ENCODE assay signal across 31 cellular contexts in genomic region chr9:36877239-36877638, GRCh38.
DNase-seq lines count a peak whose midpoint lies in the region; ATAC-seq, FAIRE-seq and TF ChIP-seq lines count a peak whose summit lies in the region.
"Had no signal": no experiment of that assay in that cellular context is flagged by ENCODE, and none has a peak within 500 bp of the region (broad histone marks: within the 10 kb centered on the region; RNA-seq: fewer than 3 reads in every experiment).

No MANE protein-coding gene starts in this region.

- peak; percentile 84 for FAIRE-seq in GM19239 (lab: Jason Lieb, UNC)
- FAIRE-seq: H1 had no signal

- H3K4me3 Mint-ChIP-seq in memory B cell: peak overlapping the region; percentile 52
- H3K4me3 Mint-ChIP-seq in activated CD8-positive, alpha-beta T cell treated with anti-CD3 and anti-CD28 coated beads for 36 hours: no peak overlapping the region
- no peak overlapping the region for H3K4me3 Mint-ChIP-seq in endodermal cell
- H3K4me3 Mint-ChIP-seq: activated CD4-positive, alpha-beta T cell treated with anti-CD3 and anti-CD28 coated beads, Interleukin-2, amount 10 ng/mL, durations not matched to agents 7 days and 5 days; activated naive CD8-positive, alpha-beta T cell treated with anti-CD3 and anti-CD28 coated beads, Interleukin-2, amount 50 U/mL, for 24 hours; activated T-cell treated with anti-CD3 and anti-CD28 coated beads, Interleukin-2, amount 50 U/mL, for 4 hours; stimulated activated naive CD8-positive, alpha-beta T cell treated with anti-CD3 and anti-CD28 coated beads, Interleukin-15, Interleukin-2, amounts not matched to agents 100 ng/mL and 50 ng/mL, for 24 hours; T-helper 2 cell treated with Interferon-gamma antibody and Interleukin-4, amounts not matched to agents 5 μg/mL and 100 μg/mL, for 36 hours had no signal

- H4K20me1 ChIP-seq in OCI-LY1 (ENCODE audit: insufficient read depth, low read length): no peaks in the 10 kb centered on the region

- H3K9ac ChIP-seq in OCI-LY1 (ENCODE audit: low read length) (no peak overlapping the region), endodermal cell (ENCODE audit: extremely low read depth, low read length, poor library complexity, severe bottlenecking) (no peak overlapping the region)

- H3K36me3 ChIP-seq in OCI-LY1 (ENCODE audit: insufficient read depth, low read length): peaks cover 68% of the 10 kb centered on the region; the same call in 1 of the 2 replicates
- no peaks in the 10 kb centered on the region for H3K36me3 ChIP-seq in endodermal cell (ENCODE audit: control insufficient read depth, insufficient read depth, low read length)
- H3K36me3 ChIP-seq: esophagus muscularis mucosa, thoracic aorta, uterus had no signal

- H3K4me1 ChIP-seq in OCI-LY1 (ENCODE audit: insufficient read depth, low read length, severe bottlenecking): peaks cover 34% of the 10 kb centered on the region
- H3K4me1 ChIP-seq in endodermal cell (ENCODE audit: control insufficient read depth, insufficient read depth, low read length): no peaks in the 10 kb centered on the region
- H3K4me1 ChIP-seq: Caco-2, esophagus muscularis mucosa, uterus had no signal

- H3K27ac ChIP-seq in OCI-LY1 (ENCODE audit: low read depth, low read length, poor library complexity, severe bottlenecking) (peak overlapping the region; percentile 51), endodermal cell (ENCODE audit: low read depth, low read length) (no peak overlapping the region)
- H3K27ac ChIP-seq: esophagus muscularis mucosa, RWPE1, thoracic aorta, uterus, WERI-Rb-1 had no signal

- peak overlapping the region; percentile 87 for H3K27ac Mint-ChIP-seq in memory B cell
- H3K27ac Mint-ChIP-seq in activated CD8-positive, alpha-beta T cell treated with anti-CD3 and anti-CD28 coated beads for 36 hours: no peak overlapping the region
- H3K27ac Mint-ChIP-seq in endodermal cell: no peak overlapping the region
- H3K27ac Mint-ChIP-seq: activated CD4-positive, alpha-beta T cell treated with anti-CD3 and anti-CD28 coated beads, Interleukin-2, amount 10 ng/mL, durations not matched to agents 7 days and 5 days; activated naive CD8-positive, alpha-beta T cell treated with anti-CD3 and anti-CD28 coated beads, Interleukin-2, amount 50 U/mL, for 24 hours; stimulated activated naive CD8-positive, alpha-beta T cell treated with anti-CD3 and anti-CD28 coated beads, Interleukin-15, Interleukin-2, amounts not matched to agents 100 ng/mL and 50 ng/mL, for 24 hours; T-helper 2 cell treated with Interferon-gamma antibody and Interleukin-4, amounts not matched to agents 5 μg/mL and 100 μg/mL, for 36 hours had no signal

- peak; percentile 53 for ATAC-seq in memory B cell (ENCODE audit: low read depth)
- no peak for ATAC-seq in activated CD8-positive, alpha-beta T cell treated with anti-CD3 and anti-CD28 coated beads for 36 hours
- ATAC-seq: activated naive CD8-positive, alpha-beta T cell treated with anti-CD3 and anti-CD28 coated beads, Interleukin-2, amount 50 U/mL, for 24 hours; activated T-cell treated with anti-CD3 and anti-CD28 coated beads, Interleukin-2, amount 50 U/mL, for 4 hours; left cardiac atrium had no signal

- no peak overlapping the region for H2AFZ ChIP-seq in OCI-LY1 (ENCODE audit: low read length)

- POLR2A ChIA-PET in activated CD8-positive, alpha-beta T cell treated with anti-CD3 and anti-CD28 coated beads for 36 hours (lab: Charles Lee): no interaction called here

- no peak overlapping the region; the same call in 1 of the 2 replicates for H3K4me2 ChIP-seq in OCI-LY1 (ENCODE audit: low read length)

- H3K79me2 ChIP-seq in OCI-LY1 (ENCODE audit: insufficient read depth, low read length): no peaks in the 10 kb centered on the region

- intact Hi-C loops in activated CD8-positive, alpha-beta T cell treated with anti-CD3 and anti-CD28 coated beads for 36 hours (cut with micrococcal nuclease): no loop called here

- CTCF ChIA-PET in activated CD8-positive, alpha-beta T cell treated with anti-CD3 and anti-CD28 coated beads for 36 hours (lab: Charles Lee): interaction anchor here (1.0 kb wide), 1 partner anchor 12 kb away, joined by 3 read pairs; no protein-coding TSS in a partner anchor

- DNase-seq in GM12865 (ENCODE audit: low read depth) (peak; percentile 57), GM19239 (ENCODE audit: insufficient read length, low spot score) (no peak), memory B cell (ENCODE audit: low spot score in 2 of 2) (no peak), endodermal cell (no peak), NCI-H510A treated with DMSO at 0.1 percent for 48 hours (lab: John Stamatoyannopoulos, UW) (no peak)
- no peak for DNase-seq in activated CD8-positive, alpha-beta T cell treated with anti-CD3 and anti-CD28 coated beads for 36 hours
- DNase-seq in stimulated activated naive CD4-positive, alpha-beta T cell (lab: John Stamatoyannopoulos, UW): no peak
- DNase-seq: activated CD4-positive, alpha-beta T cell treated with anti-CD3 and anti-CD28 coated beads, Interleukin-2, amount 10 ng/mL, durations not matched to agents 7 days and 5 days; activated gamma-delta T cell treated with Interleukin-2 at 50 U/mL for 16 hours; activated naive CD8-positive, alpha-beta T cell treated with anti-CD3 and anti-CD28 coated beads, Interleukin-2, amount 50 U/mL, for 24 hours; activated T-cell treated with anti-CD3 and anti-CD28 coated beads, Interleukin-2, amount 50 U/mL, for 4 hours; C1 segment of cervical spinal cord; Caco-2; central memory CD4-positive, alpha-beta T cell; foreskin melanocyte; IMR-90; left cardiac atrium; mesendoderm; NCI-H2029 treated with DMSO at 0.1 percent for 48 hours; NCI-H2227 treated with DMSO at 0.1 percent for 48 hours; NCI-H69; occipital lobe; uterus; WERI-Rb-1 had no signal

- H3K4me3 ChIP-seq in GM12865 (ENCODE audit: low read depth, low read length): no peak overlapping the region
- H3K4me3 ChIP-seq in OCI-LY1 (ENCODE audit: low read depth, low read length, poor library complexity, severe bottlenecking): no peak overlapping the region
- H3K4me3 ChIP-seq in endodermal cell (ENCODE audit: low read length): no peak overlapping the region
- H3K4me3 ChIP-seq: esophagus muscularis mucosa, thoracic aorta, uterus had no signal

- H3K9me3 ChIP-seq in OCI-LY1 (ENCODE audit: low read length) (no peaks in the 10 kb centered on the region), endodermal cell (ENCODE audit: control insufficient read depth, low read length) (peaks cover 7% of the 10 kb centered on the region)
- H3K9me3 ChIP-seq: Caco-2, esophagus muscularis mucosa, thoracic aorta, uterus had no signal

- H3K36me3 Mint-ChIP-seq in memory B cell (peaks cover 43% of the 10 kb centered on the region), endodermal cell (ENCODE audit: low read depth) (no peaks in the 10 kb centered on the region)
- no peaks in the 10 kb centered on the region for H3K36me3 Mint-ChIP-seq in activated CD8-positive, alpha-beta T cell treated with anti-CD3 and anti-CD28 coated beads for 36 hours (ENCODE audit: low read depth)

- H3K9me2 ChIP-seq in OCI-LY1 (ENCODE audit: low read depth, low read length): no peaks in the 10 kb centered on the region

- H3F3A ChIP-seq in OCI-LY1 (ENCODE audit: insufficient read depth, low read length): no peaks in the 10 kb centered on the region

- H3K27me3 ChIP-seq in OCI-LY1 (ENCODE audit: insufficient read depth, low read length) (no peaks in the 10 kb centered on the region), endodermal cell (ENCODE audit: control insufficient read depth, insufficient read depth, low read length, poor library complexity, severe bottlenecking) (peaks cover 33% of the 10 kb centered on the region)
- H3K27me3 ChIP-seq: uterus had no signal

- peaks cover 68% of the 10 kb centered on the region for H3K4me1 Mint-ChIP-seq in memory B cell
- no peaks in the 10 kb centered on the region for H3K4me1 Mint-ChIP-seq in activated CD8-positive, alpha-beta T cell treated with anti-CD3 and anti-CD28 coated beads for 36 hours (ENCODE audit: low read depth)
- H3K4me1 Mint-ChIP-seq in endodermal cell: no peaks in the 10 kb centered on the region
- H3K4me1 Mint-ChIP-seq: activated CD4-positive, alpha-beta T cell treated with anti-CD3 and anti-CD28 coated beads, Interleukin-2, amount 10 ng/mL, durations not matched to agents 7 days and 5 days had no signal

- H3K27me3 Mint-ChIP-seq in memory B cell: no peaks in the 10 kb centered on the region
- H3K27me3 Mint-ChIP-seq in activated CD8-positive, alpha-beta T cell treated with anti-CD3 and anti-CD28 coated beads for 36 hours: peaks cover 2% of the 10 kb centered on the region
- peaks cover 73% of the 10 kb centered on the region for H3K27me3 Mint-ChIP-seq in endodermal cell (ENCODE audit: insufficient read depth)
- H3K27me3 Mint-ChIP-seq: activated naive CD8-positive, alpha-beta T cell treated with anti-CD3 and anti-CD28 coated beads, Interleukin-2, amount 50 U/mL, for 24 hours had no signal

- H3K9me3 Mint-ChIP-seq in memory B cell (no peaks in the 10 kb centered on the region), endodermal cell (peaks cover 7% of the 10 kb centered on the region)
- no peaks in the 10 kb centered on the region for H3K9me3 Mint-ChIP-seq in activated CD8-positive, alpha-beta T cell treated with anti-CD3 and anti-CD28 coated beads for 36 hours
- H3K9me3 Mint-ChIP-seq: activated CD4-positive, alpha-beta T cell treated with anti-CD3 and anti-CD28 coated beads, Interleukin-2, amount 10 ng/mL, durations not matched to agents 7 days and 5 days; activated naive CD8-positive, alpha-beta T cell treated with anti-CD3 and anti-CD28 coated beads, Interleukin-2, amount 50 U/mL, for 24 hours; activated T-cell treated with anti-CD3 and anti-CD28 coated beads, Interleukin-2, amount 50 U/mL, for 4 hours; stimulated activated naive CD8-positive, alpha-beta T cell treated with anti-CD3 and anti-CD28 coated beads, Interleukin-15, Interleukin-2, amounts not matched to agents 100 ng/mL and 50 ng/mL, for 24 hours; T-helper 2 cell treated with Interferon-gamma antibody and Interleukin-4, amounts not matched to agents 5 μg/mL and 100 μg/mL, for 36 hours had no signal

- TF ChIP-seq CTCF in GM12865 (IDR thresholded peaks at IDR 0.05; ENCODE audit: insufficient read depth, low read depth, low read length, missing control alignments) (no peak), OCI-LY1 (IDR thresholded peaks at IDR 0.05; ENCODE audit: low read length) (no peak), endodermal cell (conservative IDR thresholded peaks at IDR 0.05) (no peak)
- no peak for TF ChIP-seq CTCF in activated CD8-positive, alpha-beta T cell treated with anti-CD3 and anti-CD28 coated beads for 36 hours (IDR thresholded peaks at IDR 0.05)

- 93 to 95% methylated on average over 6 of the region's 6 CpGs for WGBS in endodermal cell (ENCODE audit: insufficient coverage in 1 of 2, insufficient read length in 1 of 2), 2 experiments
